8 cellular contexts compared by ENCODE assay signal in the genomic region with DNA sequence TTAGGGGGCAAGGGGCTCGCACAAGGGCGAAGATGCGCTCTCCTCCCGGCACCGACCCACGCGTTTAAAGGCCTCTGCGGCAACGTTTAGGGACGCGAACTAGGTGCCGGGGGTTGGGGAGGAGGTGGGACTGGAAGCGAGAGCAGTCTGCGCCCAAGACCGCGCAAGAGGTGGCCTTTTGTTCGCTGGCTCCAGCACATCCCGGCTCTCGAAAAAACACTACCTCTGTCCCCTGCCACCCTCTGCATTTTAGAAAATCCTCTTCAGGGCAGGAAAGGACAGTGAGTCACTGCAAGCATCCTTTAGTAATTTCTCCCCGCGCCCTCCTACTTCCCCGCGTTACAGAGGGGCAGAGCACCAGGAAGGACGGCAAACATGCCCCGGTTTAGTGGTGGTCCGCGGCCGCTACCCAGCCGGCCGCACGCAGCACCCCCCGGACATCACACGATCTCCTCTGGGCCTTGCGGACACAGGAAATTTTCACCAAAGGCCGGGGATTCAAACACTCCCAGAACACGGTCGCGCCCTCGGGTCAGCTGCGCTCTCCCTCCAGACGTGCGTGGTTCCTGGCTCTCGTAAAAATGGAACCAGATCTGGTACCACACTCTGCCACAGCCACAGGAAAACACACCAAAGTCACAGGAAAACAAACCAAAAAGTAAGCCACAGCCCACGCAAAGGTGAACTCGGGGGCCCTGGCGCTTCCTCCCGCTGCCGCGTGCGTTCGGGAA. TPM values are rescaled to one million over a fixed set of nuclear protein-coding genes. Genes with fewer than 3 reads are reported as not detected.
DNase-seq lines count a peak whose midpoint lies in the region; ATAC-seq and TF ChIP-seq lines count a peak whose summit lies in the region.

No MANE protein-coding gene starts in this region.

- H3K9me3 Mint-ChIP-seq in activated CD4-positive, alpha-beta memory T cell treated with anti-CD3 and anti-CD28 coated beads, Interleukin-2, amount 10 ng/mL, durations not matched to agents 7 days and 5 days, result no peaks in the 10 kb centered on the region

- H3K36me3 Mint-ChIP-seq in activated CD4-positive, alpha-beta memory T cell treated with anti-CD3 and anti-CD28 coated beads, Interleukin-2, amount 10 ng/mL, durations not matched to agents 7 days and 5 days (ENCODE audit: low read depth), result peaks cover 30% of the 10 kb centered on the region

- intact Hi-C loops in esophagus muscularis mucosa (cut with DNase I), result loop anchor here (2.0 to 5.0 kb wide), 3 partner anchors 60 to 115 kb away; no protein-coding TSS in a partner anchor

- H3K36me3 ChIP-seq in Loucy (ENCODE audit: insufficient read depth, low read length) (no peaks in the 10 kb centered on the region), esophagus muscularis mucosa (no peaks in the 10 kb centered on the region), neuron (ENCODE audit: insufficient read depth, low read length) (no peaks in the 10 kb centered on the region)

- TF ChIP-seq CTCF in Loucy (conservative IDR thresholded peaks at IDR 0.05; ENCODE audit: low read length) (no peak), esophagus muscularis mucosa (IDR thresholded peaks at IDR 0.05) (no peak)

- H3K9me3 ChIP-seq in Loucy (ENCODE audit: insufficient read depth, low read depth, low read length) (no peaks in the 10 kb centered on the region), esophagus muscularis mucosa (no peaks in the 10 kb centered on the region), neuron (ENCODE audit: low read length) (no peaks in the 10 kb centered on the region)

- H3K4me3 Mint-ChIP-seq in activated CD4-positive, alpha-beta memory T cell treated with anti-CD3 and anti-CD28 coated beads, Interleukin-2, amount 10 ng/mL, durations not matched to agents 7 days and 5 days, result no peak overlapping the region

- H3K4me3 ChIP-seq in Loucy (ENCODE audit: low read length, poor library complexity, severe bottlenecking) (peak overlapping the region; percentile 89), esophagus muscularis mucosa (peak overlapping the region; percentile 59 to 86 (median 68)), neuron (ENCODE audit: low read length) (peak overlapping the region; percentile 52)

- no peaks in the 10 kb centered on the region for H3K27me3 Mint-ChIP-seq in activated CD4-positive, alpha-beta memory T cell treated with anti-CD3 and anti-CD28 coated beads, Interleukin-2, amount 10 ng/mL, durations not matched to agents 7 days and 5 days

- no peak for TF ChIP-seq POLR2A in esophagus muscularis mucosa (IDR thresholded peaks at IDR 0.05; ENCODE audit: low read depth)

- H3K4me1 ChIP-seq in Loucy (ENCODE audit: insufficient read depth, low read length, poor library complexity, severe bottlenecking) (peaks cover 49% of the 10 kb centered on the region), esophagus muscularis mucosa (peaks cover 26 to 69% (median 54%) of the 10 kb centered on the region in 4 donors), neuron (ENCODE audit: insufficient read depth, low read length) (peaks cover 9% of the 10 kb centered on the region)

- no peaks in the 10 kb centered on the region for H3F3A ChIP-seq in Loucy (ENCODE audit: low read depth)

- H3K27me3 ChIP-seq in Loucy (ENCODE audit: insufficient read depth, low read length, poor library complexity, severe bottlenecking), result peaks cover 10% of the 10 kb centered on the region
- no peaks in the 10 kb centered on the region for H3K27me3 ChIP-seq in esophagus muscularis mucosa
- peaks cover 15% of the 10 kb centered on the region for H3K27me3 ChIP-seq in neuron (ENCODE audit: insufficient read depth, low read length)

- POLR2A ChIA-PET in activated CD4-positive, alpha-beta memory T cell treated with anti-CD3 and anti-CD28 coated beads, Interleukin-2, amount 10 ng/mL, durations not matched to agents 7 days and 5 days (lab: Charles Lee), result interaction anchor here (0.8 to 6.3 kb wide), 25 partner anchors 8 to 1093 kb away, joined by 3 to 449 read pairs (median 15); a partner anchor contains a TSS

- H4K20me1 ChIP-seq in Loucy (ENCODE audit: insufficient read depth, low read length, poor library complexity, severe bottlenecking), result peaks cover 40% of the 10 kb centered on the region

- H3K9me2 ChIP-seq in Loucy (replicated peaks; ENCODE audit: low read depth, low read length), result no peaks in the 10 kb centered on the region

- in situ Hi-C loops in Caki2 (cut with HindIII; ENCODE audit: low pct_unique_long_range_greater_than_20kb, low sequenced_read_pairs), result no loop called here

- H3K79me2 ChIP-seq in Loucy (ENCODE audit: insufficient read depth, low read length), result peaks cover 79% of the 10 kb centered on the region

- H2AFZ ChIP-seq in Loucy (ENCODE audit: low read length), result peak overlapping the region; percentile 89
- H2AFZ ChIP-seq in neuron (ENCODE audit: low read depth, low read length), result peak overlapping the region; percentile 99

- peak overlapping the region; percentile 91 to 94 (median 93) for H3K27ac ChIP-seq in esophagus muscularis mucosa (replicated peaks in 1 of 4)

- H3K27ac Mint-ChIP-seq in activated CD4-positive, alpha-beta memory T cell treated with anti-CD3 and anti-CD28 coated beads, Interleukin-2, amount 10 ng/mL, durations not matched to agents 7 days and 5 days, result no peak overlapping the region

- peak overlapping the region; percentile 91 for H3K9ac ChIP-seq in Loucy (ENCODE audit: low read depth, low read length, poor library complexity, severe bottlenecking)

- peaks cover 36% of the 10 kb centered on the region for H3K4me1 Mint-ChIP-seq in activated CD4-positive, alpha-beta memory T cell treated with anti-CD3 and anti-CD28 coated beads, Interleukin-2, amount 10 ng/mL, durations not matched to agents 7 days and 5 days

- ATAC-seq in HG02981 (IDR thresholded peaks at IDR 0.05; ENCODE audit: unreplicated experiment) (no peak), GM18861 (IDR thresholded peaks at IDR 0.05; ENCODE audit: unreplicated experiment) (no peak)

- no peak for TF ChIP-seq EP300 in esophagus muscularis mucosa (IDR thresholded peaks at IDR 0.05)

- WGBS in esophagus muscularis mucosa, result under 1% methylated on average over 39 of the region's 51 CpGs

- H3K4me2 ChIP-seq in Loucy (ENCODE audit: low read depth, low read length, poor library complexity, severe bottlenecking), result peak overlapping the region; percentile 98

- peak; percentile 41 for DNase-seq in Caki2 (ENCODE audit: low read depth)
- DNase-seq in activated CD4-positive, alpha-beta memory T cell treated with anti-CD3 and anti-CD28 coated beads, Interleukin-2, amount 10 ng/mL, durations not matched to agents 7 days and 5 days, result peak; percentile 34
- no peak for DNase-seq in esophagus muscularis mucosa (ENCODE audit: extremely low spot score)
- peak; percentile 49 for DNase-seq in ureter (ENCODE audit: low spot score)

- CTCF ChIA-PET in activated CD4-positive, alpha-beta memory T cell treated with anti-CD3 and anti-CD28 coated beads, Interleukin-2, amount 10 ng/mL, durations not matched to agents 7 days and 5 days (lab: Charles Lee), result interaction anchor here (1.4 to 3.1 kb wide), 2 partner anchors 51 to 90 kb away, joined by 3 to 40 read pairs; no protein-coding TSS in a partner anchor

RNA-seq across cellular contexts. Expression of a gene that starts 1.1 kb away (rescaled TPM):
- 38.4 and 49.4 TPM in 2 replicates for total RNA-seq in Caki2 (2014; rRNA removed; shearing (Covaris generic); ENCODE audit: low replicate concordance)
- total RNA-seq in activated CD4-positive, alpha-beta memory T cell treated with anti-CD3 and anti-CD28 coated beads, Interleukin-2, amount 10 ng/mL, durations not matched to agents 7 days and 5 days, result 100 to 1,000 TPM; 209 to 214 TPM
- total RNA-seq in esophagus muscularis mucosa (100 to 1,000 TPM; 173 to 200 (median 193) TPM), ureter (213 TPM)
